14 cellular contexts compared by ENCODE assay signal in genomic region chr6:75579951-75580350, GRCh38. TPM values are rescaled to one million over a fixed set of nuclear protein-coding genes. Genes with fewer than 3 reads are reported as not detected.
DNase-seq lines count a peak whose midpoint lies in the region; ATAC-seq, FAIRE-seq and TF ChIP-seq lines count a peak whose summit lies in the region.
"Had no signal": no experiment of that assay in that cellular context is flagged by ENCODE, and none has a peak within 500 bp of the region (broad histone marks: within the 10 kb centered on the region; RNA-seq: fewer than 3 reads in every experiment).

No MANE protein-coding gene starts in this region.

- no peaks in the 10 kb centered on the region for H3K4me1 ChIP-seq in testis
- H3K4me1 ChIP-seq: left lung, prostate gland had no signal

- no peak for TF ChIP-seq POLR2A in testis (IDR thresholded peaks at IDR 0.05)

- H3K4me3 ChIP-seq in bronchial epithelial cell (ENCODE audit: low read depth, low read length) = no peak overlapping the region
- H3K4me3 ChIP-seq in testis = no peak overlapping the region
- H3K4me3 ChIP-seq: cardiac muscle cell, left lung, prostate gland, SK-N-MC had no signal

- TF ChIP-seq CTCF in bronchial epithelial cell (IDR thresholded peaks at IDR 0.05; ENCODE audit: insufficient read depth, low read length, severe bottlenecking) (no peak), testis (IDR thresholded peaks at IDR 0.05) (no peak)

- DNase-seq in bronchial epithelial cell (ENCODE audit: low read depth) (peak; percentile 14), Ammon's horn (ENCODE audit: low spot score) (no peak), testis (no peak), cortex of kidney (lab: John Stamatoyannopoulos, UW) (no peak)
- DNase-seq in stimulated activated CD4-positive, alpha-beta T cell treated with anti-CD3 and anti-CD28 coated beads, Interleukin-1b, Interleukin-23, amount 100 ng/mL, for 48 hours = no peak
- DNase-seq: DMS 273 treated with DMSO at 0.1 percent for 48 hours, IMR-90, left lung had no signal

- H3K27me3 ChIP-seq in bronchial epithelial cell (ENCODE audit: control insufficient read depth, insufficient read depth, low read length) (no peaks in the 10 kb centered on the region), testis (no peaks in the 10 kb centered on the region)
- H3K27me3 ChIP-seq: cardiac muscle cell, left lung had no signal

- FAIRE-seq in bronchial epithelial cell (lab: Jason Lieb, UNC) = no peak

- ATAC-seq in GM18508 (IDR thresholded peaks at IDR 0.05; ENCODE audit: insufficient read depth, unreplicated experiment) (peak; percentile 97), GM19467 (IDR thresholded peaks at IDR 0.05; ENCODE audit: unreplicated experiment) (peak; percentile 78), HG03066 (IDR thresholded peaks at IDR 0.05; ENCODE audit: low read depth, unreplicated experiment) (peak; percentile 79)
- ATAC-seq: left lung had no signal

- H3K9me3 ChIP-seq in testis = no peaks in the 10 kb centered on the region
- H3K9me3 ChIP-seq: left lung, prostate gland had no signal

- intact Hi-C loops in testis (cut with DNase I; ENCODE audit: low total_unique reads) = no loop called here

- H3K36me3 ChIP-seq in bronchial epithelial cell (ENCODE audit: control insufficient read depth, insufficient read depth, low read length) (no peaks in the 10 kb centered on the region), testis (ENCODE audit: low read depth, missing control alignments) (no peaks in the 10 kb centered on the region)
- H3K36me3 ChIP-seq: cardiac muscle cell, left lung, prostate gland had no signal

- no peak overlapping the region for H3K27ac ChIP-seq in testis
- H3K27ac ChIP-seq: cardiac muscle cell, left lung, prostate gland, SK-N-MC had no signal

- 86 to 87% methylated on average over 4 of the region's 4 CpGs for WGBS in testis, 2 donors

RNA-seq across cellular contexts. Expression of gene SENP6, which starts 21.7 kb away (rescaled TPM):
- 47.4 and 49.2 TPM in 2 replicates for total RNA-seq in bronchial epithelial cell
- 100 to 1,000 TPM; 151 to 152 TPM for total RNA-seq in testis
- polyA plus RNA-seq in testis (ENCODE audit: insufficient read depth, low read depth, low replicate concordance) = 42.7 TPM
